9 cellular contexts compared by ENCODE assay signal in genomic region chr11:66544952-66545351, GRCh38. TPM values are rescaled to one million over a fixed set of nuclear protein-coding genes. Genes with fewer than 3 reads are reported as not detected.
DNase-seq lines count a peak whose midpoint lies in the region; ATAC-seq, FAIRE-seq and TF ChIP-seq lines count a peak whose summit lies in the region.
"Not testable (repeated sequence)": the region's sequence is repeated elsewhere in the genome, so short reads cannot be mapped to it uniquely, and the experiment has no call there.
"Had no signal": no experiment of that assay in that cellular context is flagged by ENCODE, and none has a peak within 500 bp of the region (broad histone marks: within the 10 kb centered on the region; RNA-seq: fewer than 3 reads in every experiment).

No MANE protein-coding gene starts in this region.

- H3K4me3 ChIP-seq in adipocyte (ENCODE audit: low read length) (peak overlapping the region; percentile 89), keratinocyte (ENCODE audit: control insufficient read depth in 2 of 3, extremely low read depth in 1 of 3, insufficient read depth in 2 of 3, low read depth in 1 of 3, low read length in 3 of 3) (peak overlapping the region; percentile 81 to 94 (median 82)), stomach (peak overlapping the region; percentile 68 to 97 (median 80))

- peaks cover 32% of the 10 kb centered on the region for H3K36me3 Mint-ChIP-seq in CD4-positive, alpha-beta T cell (ENCODE audit: low read depth)
- H3K36me3 Mint-ChIP-seq in IgD-negative memory B cell; neural crest cell (ENCODE audit: low read depth): not testable (repeated sequence)
- H3K36me3 Mint-ChIP-seq in T-helper 17 cell (ENCODE audit: low read depth) (peaks cover 14% of the 10 kb centered on the region), endothelial cell (ENCODE audit: low read depth, unreplicated experiment) (peaks cover 17% of the 10 kb centered on the region)

- not testable (repeated sequence) for H3K9me3 ChIP-seq in CD4-positive, alpha-beta T cell (ENCODE audit: control insufficient read depth, low read length); T-helper 17 cell (ENCODE audit: control insufficient read depth, low read length, poor library complexity, severe bottlenecking); adipocyte (ENCODE audit: control insufficient read depth, low read length); keratinocyte (ENCODE audit: control insufficient read depth, low read depth, low read length); stomach

- H3K4me1 ChIP-seq in adipocyte (ENCODE audit: control insufficient read depth, insufficient read depth, low read length): peaks cover 30% of the 10 kb centered on the region
- not testable (repeated sequence) for H3K4me1 ChIP-seq in keratinocyte (ENCODE audit: control insufficient read depth, extremely low read depth, insufficient read depth, low read length)
- H3K4me1 ChIP-seq in stomach: peaks cover 17 to 47% (median 37%) of the 10 kb centered on the region in 4 donors

- H3K27me3 Mint-ChIP-seq in CD4-positive, alpha-beta T cell; IgD-negative memory B cell; T-helper 17 cell: not testable (repeated sequence)
- H3K27me3 Mint-ChIP-seq in endothelial cell (ENCODE audit: unreplicated experiment) (peaks cover 22% of the 10 kb centered on the region), neural crest cell (ENCODE audit: low read depth) (peaks cover 23% of the 10 kb centered on the region)

- H3K9ac ChIP-seq in adipocyte (ENCODE audit: low read length) (peak overlapping the region; percentile 94), keratinocyte (ENCODE audit: control insufficient read depth, extremely low read depth, insufficient read depth, low read length) (peak overlapping the region; percentile 89)

- H4K20me1 ChIP-seq in keratinocyte (ENCODE audit: control insufficient read depth, extremely low read depth, insufficient read depth, low read length): not testable (repeated sequence)

- peak overlapping the region; percentile 66 for H3K27ac Mint-ChIP-seq in CD4-positive, alpha-beta T cell
- H3K27ac Mint-ChIP-seq in IgD-negative memory B cell (peak overlapping the region; percentile 48 to 95 (median 65)), T-helper 17 cell (peak overlapping the region; percentile 95), endothelial cell (ENCODE audit: unreplicated experiment) (peak overlapping the region; percentile 79)
- H3K27ac Mint-ChIP-seq in neural crest cell (ENCODE audit: unreplicated experiment): not testable (repeated sequence)

- not testable (repeated sequence) for FAIRE-seq in keratinocyte (lab: Jason Lieb, UNC)

- not testable (repeated sequence) for H2AFZ ChIP-seq in keratinocyte (ENCODE audit: control insufficient read depth, low read length)

- DNase-seq in CD4-positive, alpha-beta T cell; T-helper 17 cell; adipocyte (ENCODE audit: low read depth); endothelial cell (ENCODE audit: low spot score); keratinocyte (ENCODE audit: low read depth, low spot score); neural crest cell (ENCODE audit: low read depth, low spot score); stomach: not testable (repeated sequence)

- peak overlapping the region; percentile 94 for H3K4me2 ChIP-seq in keratinocyte (ENCODE audit: control insufficient read depth, extremely low read depth, insufficient read depth, low read depth, low read length)

- not testable (repeated sequence) for H3K9me1 ChIP-seq in keratinocyte (ENCODE audit: control insufficient read depth, extremely low read depth, insufficient read depth, low read length)

- POLR2A ChIA-PET in CD4-positive, alpha-beta T cell (lab: Charles Lee): interaction anchor here (0.9 to 4.8 kb wide), 11 partner anchors 12 to 133 kb away, joined by 3 to 26 read pairs (median 8); partner anchors contain the start of genes BBS1, DPP3, PELI3 and RBM14

- TF ChIP-seq EP300 in stomach (IDR thresholded peaks at IDR 0.05): not testable (repeated sequence)

- 48 to 71% (median 62%) methylated on average over 14 of the region's 14 CpGs for WGBS in stomach, 5 donors

- H3K4me1 Mint-ChIP-seq in CD4-positive, alpha-beta T cell (ENCODE audit: low read depth): peaks cover 39% of the 10 kb centered on the region
- H3K4me1 Mint-ChIP-seq in IgD-negative memory B cell: peaks cover 24 to 29% (median 28%) of the 10 kb centered on the region in 3 donors
- peaks cover 38% of the 10 kb centered on the region for H3K4me1 Mint-ChIP-seq in T-helper 17 cell
- peaks cover 19% of the 10 kb centered on the region for H3K4me1 Mint-ChIP-seq in endothelial cell (ENCODE audit: unreplicated experiment)
- peaks cover 25% of the 10 kb centered on the region for H3K4me1 Mint-ChIP-seq in neural crest cell

- H3K4me3 Mint-ChIP-seq in CD4-positive, alpha-beta T cell: peak overlapping the region; percentile 87
- peak overlapping the region; percentile 84 to 97 (median 94) for H3K4me3 Mint-ChIP-seq in IgD-negative memory B cell
- peak overlapping the region; percentile 93 for H3K4me3 Mint-ChIP-seq in T-helper 17 cell
- peak overlapping the region; percentile 85 for H3K4me3 Mint-ChIP-seq in endothelial cell (ENCODE audit: unreplicated experiment)
- peak overlapping the region; percentile 89 for H3K4me3 Mint-ChIP-seq in neural crest cell

- not testable (repeated sequence) for H3K27me3 ChIP-seq in CD4-positive, alpha-beta T cell (ENCODE audit: control insufficient read depth, insufficient read depth, low read length); adipocyte (replicated peaks; ENCODE audit: control insufficient read depth, insufficient read depth, low read length); stomach
- H3K27me3 ChIP-seq in keratinocyte (ENCODE audit: control insufficient read depth, extremely low read depth, insufficient read depth, low read length): peaks cover 16% of the 10 kb centered on the region

- not testable (repeated sequence) for TF ChIP-seq CTCF in CD4-positive, alpha-beta T cell (IDR thresholded peaks at IDR 0.05); endothelial cell (IDR thresholded peaks at IDR 0.05; ENCODE audit: unreplicated experiment); keratinocyte (optimal IDR thresholded peaks at IDR 0.05 in 1 of 3, IDR thresholded peaks at IDR 0.05 in 1 of 3, conservative IDR thresholded peaks at IDR 0.05 in 1 of 3; ENCODE audit: extremely low read depth in 1 of 3, insufficient read depth in 2 of 3, low read length in 3 of 3); neural crest cell (conservative IDR thresholded peaks at IDR 0.05); stomach (IDR thresholded peaks at IDR 0.05)

- dilution Hi-C loops in keratinocyte (cut with MboI; ENCODE audit: extremely low pct_ligation_motif_present, low sequenced_read_pairs): not testable (repeated sequence)

- H3K9me3 Mint-ChIP-seq in CD4-positive, alpha-beta T cell; IgD-negative memory B cell; endothelial cell (ENCODE audit: unreplicated experiment); neural crest cell: not testable (repeated sequence)

- ATAC-seq in CD4-positive, alpha-beta T cell (ENCODE audit: poor library complexity); T-helper 17 cell: not testable (repeated sequence)

- H3K27ac ChIP-seq in CD4-positive, alpha-beta T cell (ENCODE audit: low read depth, low read length); keratinocyte (ENCODE audit: control insufficient read depth, insufficient read depth, low read length): not testable (repeated sequence)
- H3K27ac ChIP-seq in stomach: peak overlapping the region in 3 of 5 donors; percentile 77 to 93 (median 81)

- H3K79me2 ChIP-seq in keratinocyte (ENCODE audit: control insufficient read depth, insufficient read depth, low read length): not testable (repeated sequence)

- not testable (repeated sequence) for H3K36me3 ChIP-seq in adipocyte (ENCODE audit: control insufficient read depth, insufficient read depth, low read length, severe bottlenecking); keratinocyte (ENCODE audit: control insufficient read depth in 2 of 2, extremely low read depth in 1 of 2, insufficient read depth in 2 of 2, low read length in 2 of 2)
- H3K36me3 ChIP-seq in stomach: peaks cover 6 to 35% (median 34%) of the 10 kb centered on the region in 4 donors

- CTCF ChIA-PET in CD4-positive, alpha-beta T cell (lab: Charles Lee): interaction anchor here (1.6 to 1.9 kb wide), 2 partner anchors 133 kb away, joined by 9 to 12 read pairs; partner anchors contain the start of gene RBM4B

- not testable (repeated sequence) for TF ChIP-seq POLR2A in stomach (IDR thresholded peaks at IDR 0.05)

- intact Hi-C loops in CD4-positive, alpha-beta T cell (cut with DNase I, micrococcal nuclease); stomach (cut with DNase I; ENCODE audit: low total_unique reads): not testable (repeated sequence)

RNA-seq across cellular contexts. Expression of gene ZDHHC24, which starts 0.9 kb away (rescaled TPM):
- 10 to 100 TPM; 17.0 to 18.4 TPM for total RNA-seq in CD4-positive, alpha-beta T cell
- polyA plus RNA-seq in IgD-negative memory B cell (21.6 TPM), keratinocyte (4.8 to 8.2 TPM (median 5.9 TPM) in 3 replicates), stomach (1 to 10 TPM; 2.6 to 6.5 (median 4.3) TPM)
- total RNA-seq in T-helper 17 cell (10 to 100 TPM; 15.2 to 18.1 TPM), endothelial cell (ENCODE audit: unreplicated experiment) (10.3 TPM), neural crest cell (7.3 and 7.7 TPM in 2 replicates), stomach (10 to 100 TPM in 2 of 5 donors, 1 to 10 TPM in 3; 6.8 to 73.9 (median 8.9) TPM)
- 3.1 TPM for polyA plus RNA-seq in keratinocyte (2011; ENCODE audit: low read depth)
- polyA plus RNA-seq in keratinocyte (2011; cell fraction: cytosol; rRNA removed): 4.7 and 11.7 TPM in 2 replicates
- 7.8 and 12.0 TPM in 2 replicates for polyA plus RNA-seq in keratinocyte (2011; cell fraction: nucleus; rRNA removed)
- 6.1 and 7.7 TPM in 2 replicates for polyA plus RNA-seq in keratinocyte (2012; ENCODE audit: low replicate concordance)
- polyA minus RNA-seq in keratinocyte: 1.7 to 5.1 TPM (median 2.5 TPM) in 3 replicates
- 19.8 TPM for polyA minus RNA-seq in keratinocyte (2011; cell fraction: cytosol; rRNA and poly(A)+ RNA removed)
- 6.4 and 6.6 TPM in 2 replicates for polyA minus RNA-seq in keratinocyte (2011; cell fraction: nucleus; rRNA and poly(A)+ RNA removed)

RNA-seq across cellular contexts. Expression of gene ACTN3, which starts 1.8 kb away (rescaled TPM):
- total RNA-seq in CD4-positive, alpha-beta T cell: under 1 TPM; 0.14 to 0.22 TPM
- polyA plus RNA-seq in IgD-negative memory B cell (not detected), keratinocyte (not detected in 3 replicates), stomach (under 1 TPM in 2 of 3 donors, not detected in 1; 0.03 to 0.92 TPM)
- total RNA-seq in T-helper 17 cell (under 1 TPM in 1 of 2 donors, not detected in 1; 0.30 TPM), endothelial cell (ENCODE audit: unreplicated experiment) (0.21 TPM), neural crest cell (0.16 and 0.35 TPM in 2 replicates), stomach (not detected)
- 0.17 TPM for polyA plus RNA-seq in keratinocyte (2011; ENCODE audit: low read depth)
- polyA plus RNA-seq in keratinocyte (2011; cell fraction: cytosol; rRNA removed): not detected in 2 replicates
- not detected in 2 replicates for polyA plus RNA-seq in keratinocyte (2011; cell fraction: nucleus; rRNA removed)
- 0.06 TPM in 1 of 2 replicates, not detected in the other for polyA plus RNA-seq in keratinocyte (2012; ENCODE audit: low replicate concordance)
- polyA minus RNA-seq in keratinocyte: not detected in 3 replicates
- not detected for polyA minus RNA-seq in keratinocyte (2011; cell fraction: cytosol; rRNA and poly(A)+ RNA removed)
- polyA minus RNA-seq in keratinocyte (2011; cell fraction: nucleus; rRNA and poly(A)+ RNA removed): not detected in 2 replicates
- total RNA-seq: left colon had no signal

RNA-seq across cellular contexts. Expression of gene CTSF, which starts 23.5 kb away (rescaled TPM):
- total RNA-seq in CD4-positive, alpha-beta T cell: 10 to 100 TPM; 16.0 to 16.8 TPM
- polyA plus RNA-seq in IgD-negative memory B cell: 7.0 TPM
- 10 to 100 TPM; 10.5 to 13.4 TPM for total RNA-seq in T-helper 17 cell
- 9.2 TPM for total RNA-seq in endothelial cell (ENCODE audit: unreplicated experiment)
- 3.2 to 5.8 TPM (median 3.3 TPM) in 3 replicates for polyA plus RNA-seq in keratinocyte
- 9.9 TPM for polyA plus RNA-seq in keratinocyte (2011; ENCODE audit: low read depth)
- 2.0 and 3.1 TPM in 2 replicates for polyA plus RNA-seq in keratinocyte (2011; cell fraction: cytosol; rRNA removed)
- 9.6 and 11.1 TPM in 2 replicates for polyA plus RNA-seq in keratinocyte (2011; cell fraction: nucleus; rRNA removed)
- polyA plus RNA-seq in keratinocyte (2012; ENCODE audit: low replicate concordance): 3.0 and 3.9 TPM in 2 replicates
- polyA minus RNA-seq in keratinocyte: 0.49 to 3.9 TPM (median 2.3 TPM) in 3 replicates
- polyA minus RNA-seq in keratinocyte (2011; cell fraction: cytosol; rRNA and poly(A)+ RNA removed): 4.0 TPM
- 3.7 and 4.3 TPM in 2 replicates for polyA minus RNA-seq in keratinocyte (2011; cell fraction: nucleus; rRNA and poly(A)+ RNA removed)
- not detected in 2 replicates for total RNA-seq in neural crest cell
- 100 to 1,000 TPM in 1 of 5 donors, 10 to 100 TPM in 3, 1 to 10 TPM in 1; 7.6 to 105 (median 52.0) TPM for total RNA-seq in stomach
- 10 to 100 TPM; 15.0 to 29.1 (median 26.7) TPM for polyA plus RNA-seq in stomach

RNA-seq across cellular contexts. Expression of gene BBS1, which starts 34.5 kb away (rescaled TPM):
- 10 to 100 TPM; 11.7 to 11.9 TPM for total RNA-seq in CD4-positive, alpha-beta T cell
- polyA plus RNA-seq in IgD-negative memory B cell (10.3 TPM), keratinocyte (11.7 to 14.6 TPM (median 14.6 TPM) in 3 replicates), stomach (10 to 100 TPM; 12.3 to 12.4 (median 12.4) TPM)
- total RNA-seq in T-helper 17 cell (10 to 100 TPM; 15.2 to 16.4 TPM), endothelial cell (ENCODE audit: unreplicated experiment) (35.8 TPM), neural crest cell (54.7 and 56.1 TPM in 2 replicates), stomach (100 to 1,000 TPM in 1 of 5 donors, 10 to 100 TPM in 4; 13.6 to 138 (median 44.3) TPM)
- polyA plus RNA-seq in keratinocyte (2011; ENCODE audit: low read depth): 6.0 TPM
- 12.0 and 13.5 TPM in 2 replicates for polyA plus RNA-seq in keratinocyte (2011; cell fraction: cytosol; rRNA removed)
- 36.9 and 41.1 TPM in 2 replicates for polyA plus RNA-seq in keratinocyte (2011; cell fraction: nucleus; rRNA removed)
- 6.1 and 9.8 TPM in 2 replicates for polyA plus RNA-seq in keratinocyte (2012; ENCODE audit: low replicate concordance)
- 20.4 to 25.4 TPM (median 20.4 TPM) in 3 replicates for polyA minus RNA-seq in keratinocyte
- polyA minus RNA-seq in keratinocyte (2011; cell fraction: cytosol; rRNA and poly(A)+ RNA removed): 13.4 TPM
- 13.9 and 27.4 TPM in 2 replicates for polyA minus RNA-seq in keratinocyte (2011; cell fraction: nucleus; rRNA and poly(A)+ RNA removed)

RNA-seq across cellular contexts. Expression of gene CCDC87, which starts 47.9 kb away (rescaled TPM):
- total RNA-seq in CD4-positive, alpha-beta T cell: under 1 TPM; 0.22 to 0.25 TPM
- polyA plus RNA-seq in IgD-negative memory B cell (not detected), keratinocyte (0.04 to 0.09 TPM (median 0.07 TPM) in 3 replicates), stomach (under 1 TPM in 2 of 3 donors, not detected in 1; 0.05 to 0.12 TPM)
- total RNA-seq in T-helper 17 cell (1 to 10 TPM in 1 of 2 donors, under 1 TPM in 1; 0.63 to 2.3 TPM), endothelial cell (ENCODE audit: unreplicated experiment) (0.54 TPM), neural crest cell (0.93 and 1.1 TPM in 2 replicates), stomach (10 to 100 TPM in 1 of 5 donors, under 1 TPM in 1, not detected in 3; 0.45 to 15.9 TPM)
- polyA plus RNA-seq in keratinocyte (2011; ENCODE audit: low read depth): not detected
- polyA plus RNA-seq in keratinocyte (2011; cell fraction: cytosol; rRNA removed): 0.02 and 0.05 TPM in 2 replicates
- polyA plus RNA-seq in keratinocyte (2011; cell fraction: nucleus; rRNA removed): 0.12 and 0.15 TPM in 2 replicates
- 0.07 and 0.11 TPM in 2 replicates for polyA plus RNA-seq in keratinocyte (2012; ENCODE audit: low replicate concordance)
- polyA minus RNA-seq in keratinocyte: 0.10 to 0.13 TPM (median 0.10 TPM) in 3 replicates
- polyA minus RNA-seq in keratinocyte (2011; cell fraction: cytosol; rRNA and poly(A)+ RNA removed): not detected
- polyA minus RNA-seq in keratinocyte (2011; cell fraction: nucleus; rRNA and poly(A)+ RNA removed): not detected in 2 replicates
